9 cellular contexts compared by ENCODE assay signal in the genomic region with DNA sequence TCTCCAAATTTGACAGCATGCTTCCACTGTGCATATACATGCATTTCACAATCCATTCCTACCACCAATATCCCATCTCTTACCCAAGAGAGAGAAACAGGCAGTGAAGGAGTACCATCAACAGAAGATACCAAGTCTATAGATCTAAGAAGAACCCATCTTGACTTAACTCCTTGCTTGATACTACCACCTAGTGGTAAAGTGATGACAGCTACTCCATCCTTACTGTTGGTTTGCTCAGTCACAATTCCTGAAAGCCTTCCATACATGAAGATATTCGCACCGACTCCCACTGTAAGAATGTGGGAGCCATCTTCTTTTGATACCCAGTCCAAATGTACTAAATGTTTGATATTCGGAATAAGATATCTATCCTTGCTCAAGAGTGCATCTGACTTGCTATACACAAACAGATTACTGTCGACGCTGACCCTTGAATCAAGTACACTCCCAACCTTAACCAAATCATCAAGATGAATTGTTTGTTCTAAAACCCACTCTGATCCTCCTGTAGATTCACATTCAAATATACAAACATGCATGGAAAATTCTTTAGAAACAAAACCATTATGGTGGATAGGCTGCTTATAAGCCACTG.
A peak's percentile ranks its signal among the peaks of the same experiment; 100 is the strongest.
DNase-seq lines count a peak whose midpoint lies in the region; ATAC-seq and TF ChIP-seq lines count a peak whose summit lies in the region.
"Had no signal": no experiment of that assay in that cellular context is flagged by ENCODE, and none has a peak within 500 bp of the region (broad histone marks: within the 10 kb centered on the region; RNA-seq: fewer than 3 reads in every experiment).

No MANE protein-coding gene starts in this region.

- WGBS in sigmoid colon, 2 donors = 90 to 95% methylated on average over 5 of the region's 5 CpGs

- TF ChIP-seq CTCF in GM12872 (IDR thresholded peaks at IDR 0.05; ENCODE audit: insufficient read depth, low read depth, low read length) = peak; percentile 80
- TF ChIP-seq CTCF in sigmoid colon (IDR thresholded peaks at IDR 0.05) = no peak

- no peaks in the 10 kb centered on the region for H3K9me3 ChIP-seq in sigmoid colon
- H3K9me3 ChIP-seq: neutrophil had no signal

- DNase-seq in NAMALWA (ENCODE audit: low spot score) (peak; percentile 51), astrocyte of the hippocampus (ENCODE audit: low read depth, low spot score) (peak; percentile 41), medulla oblongata (ENCODE audit: extremely low spot score) (peak; percentile 35), sigmoid colon (no peak)
- no peak for DNase-seq in activated naive CD4-positive, alpha-beta T cell treated with Interleukin-2 at 50 U/mL for 16 hours

- no peak for ATAC-seq in HG03520 (IDR thresholded peaks at IDR 0.05; ENCODE audit: unreplicated experiment)
- ATAC-seq in GM18858 (IDR thresholded peaks at IDR 0.05; ENCODE audit: unreplicated experiment) = no peak

- H3K36me3 ChIP-seq in sigmoid colon = peaks cover 0 to 21% (median 5%) of the 10 kb centered on the region in 4 donors

- H3K4me1 ChIP-seq in sigmoid colon = no peaks in the 10 kb centered on the region

- no peak for TF ChIP-seq POLR2A in sigmoid colon (IDR thresholded peaks at IDR 0.05)

- H3K27ac ChIP-seq in sigmoid colon = no peak overlapping the region
- H3K27ac ChIP-seq: neutrophil had no signal

- TF ChIP-seq EP300 in sigmoid colon (IDR thresholded peaks at IDR 0.05) = no peak

- no peaks in the 10 kb centered on the region for H3K27me3 ChIP-seq in sigmoid colon
- H3K27me3 ChIP-seq: neutrophil had no signal

- no peak overlapping the region for H3K4me3 ChIP-seq in sigmoid colon

- intact Hi-C loops in sigmoid colon (cut with DNase I) = no loop called here

Comparison
In these comparisons a context has a peak if more than half of its experiments do, and no peak if none do; other contexts are left out.
1. DNase-seq: peak in NAMALWA (single experiment), astrocyte of the hippocampus (single experiment) and medulla oblongata (single experiment); none in activated naive CD4-positive, alpha-beta T cell treated with Interleukin-2 at 50 U/mL for 16 hours (single experiment) and sigmoid colon (single experiment).